Comparison of ENCODE assay signal across 8 cellular contexts in the genomic region with DNA sequence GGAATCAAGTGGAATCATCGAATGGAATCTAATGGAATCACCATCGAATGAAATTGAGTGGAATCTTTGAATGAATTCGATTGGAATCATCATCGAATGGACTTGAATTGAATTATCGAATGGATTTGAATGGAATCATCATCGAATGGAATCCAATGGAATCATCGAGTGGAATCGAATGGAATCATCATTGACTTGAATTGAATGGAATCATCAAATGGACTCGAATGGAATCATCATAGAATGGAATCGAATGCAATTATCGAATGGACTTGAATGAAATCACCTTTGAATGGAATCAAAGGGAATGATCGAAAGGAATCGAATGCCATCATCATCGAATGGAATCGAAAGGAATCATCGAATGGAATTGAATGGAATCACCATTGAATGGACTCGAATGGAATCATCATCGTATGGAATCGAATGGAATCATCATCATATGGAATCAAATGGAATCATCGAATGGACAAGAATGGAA.
A peak's percentile ranks its signal among the peaks of the same experiment; 100 is the strongest.
DNase-seq lines count a peak whose midpoint lies in the region; ATAC-seq and TF ChIP-seq lines count a peak whose summit lies in the region.
"Not testable (repeated sequence)": the region's sequence is repeated elsewhere in the genome, so short reads cannot be mapped to it uniquely, and the experiment has no call there.

No MANE protein-coding gene starts in this region.

- not testable (repeated sequence) for H3K27ac ChIP-seq in Panc1 (ENCODE audit: low read length)
- peak overlapping the region in 1 of 4 donors; percentile 0 for H3K27ac ChIP-seq in transverse colon

- 79 to 82% methylated on average over 20 of the region's 20 CpGs for WGBS in transverse colon (ENCODE audit: low coverage in 1 of 2), 2 donors

- not testable (repeated sequence) for H3K9me3 ChIP-seq in Panc1 (ENCODE audit: control insufficient read depth, insufficient read depth, low read depth, low read length); transverse colon

- H3K4me1 ChIP-seq in Panc1 (ENCODE audit: control insufficient read depth, insufficient read depth, low read length); transverse colon: not testable (repeated sequence)

- peak; percentile 65 for DNase-seq in ELR (ENCODE audit: low read depth)
- peak; percentile 92 for DNase-seq in Panc1 (ENCODE audit: low read depth, low spot score)
- DNase-seq in activated CD8-positive, alpha-beta memory T cell treated with anti-CD3 and anti-CD28 coated beads for 4 hours (ENCODE audit: low read depth in 2 of 2) = peak; percentile 74 to 81
- DNase-seq in brain pericyte (ENCODE audit: low read depth, low spot score) = peak; percentile 96
- DNase-seq in globus pallidus (ENCODE audit: low spot score) = peak; percentile 94
- DNase-seq in mucosa of gallbladder (ENCODE audit: low spot score) = peak; percentile 98
- DNase-seq in stimulated activated CD4-positive, alpha-beta T cell treated with anti-CD3 and anti-CD28 coated beads, Interleukin-15, amount 100 ng/mL, for 24 hours = peak; percentile 32
- DNase-seq in transverse colon = peak; percentile 37

- H3K36me3 ChIP-seq in Panc1 (ENCODE audit: control insufficient read depth, insufficient read depth, low read length); transverse colon: not testable (repeated sequence)

- not testable (repeated sequence) for H3K27me3 ChIP-seq in Panc1 (ENCODE audit: control insufficient read depth, insufficient read depth, low read length); transverse colon

- H3K4me3 ChIP-seq in Panc1 (ENCODE audit: low read depth in 2 of 2, low read length in 2 of 2) = not testable (repeated sequence)
- peak overlapping the region in 2 of 4 donors; percentile 0 for H3K4me3 ChIP-seq in transverse colon

- not testable (repeated sequence) for TF ChIP-seq CTCF in Panc1 (IDR thresholded peaks at IDR 0.05); transverse colon (IDR thresholded peaks at IDR 0.05)

- POLR2A ChIA-PET in Panc1 (lab: Charles Lee) = not testable (repeated sequence)

- intact Hi-C loops in Panc1 (cut with micrococcal nuclease; ENCODE audit: unreplicated experiment); transverse colon (cut with DNase I; ENCODE audit: low total_unique reads): not testable (repeated sequence)

- in situ Hi-C loops in Panc1 (cut with HindIII; ENCODE audit: low pct_unique_long_range_greater_than_20kb, low sequenced_read_pairs); transverse colon (cut with MboI; ENCODE audit: low pct_ligation_motif_present in 1 of 4, low pct_unique_long_range_greater_than_20kb in 1 of 4, low sequenced_read_pairs in 3 of 4): not testable (repeated sequence)

- ATAC-seq in Panc1 = not testable (repeated sequence)

- not testable (repeated sequence) for TF ChIP-seq POLR2A in transverse colon (IDR thresholded peaks at IDR 0.05)

- CTCF ChIA-PET in Panc1 (lab: Charles Lee) = not testable (repeated sequence)

- TF ChIP-seq EP300 in transverse colon (IDR thresholded peaks at IDR 0.05; ENCODE audit: low read depth) = not testable (repeated sequence)

- not testable (repeated sequence) for BruUV-seq in Panc1 (replicated peaks; lab: Mats Ljungman, UMichigan)

Comparison
In these comparisons a context has a peak if more than half of its experiments do, and no peak if none do; other contexts are left out.
1. DNase-seq: peak in every context shown above with its lines; median percentile 98 in mucosa of gallbladder; 96 in brain pericyte; 94 in globus pallidus; 92 in Panc1; 78 in activated CD8-positive, alpha-beta memory T cell treated with anti-CD3 and anti-CD28 coated beads for 4 hours; 65 in ELR; 37 in transverse colon; 32 in stimulated activated CD4-positive, alpha-beta T cell treated with anti-CD3 and anti-CD28 coated beads, Interleukin-15, amount 100 ng/mL, for 24 hours.